In genomic region chr4:140622333-140622958, GRCh38 we compare ENCODE assay signal across 32 cellular contexts. TPM values are rescaled to one million over a fixed set of nuclear protein-coding genes. Genes with fewer than 3 reads are reported as not detected.
"Had no signal": no experiment of that assay in that cellular context is flagged by ENCODE, and none has a peak within 500 bp of the region (broad histone marks: within the 10 kb centered on the region; RNA-seq: fewer than 3 reads in every experiment).

No MANE protein-coding gene starts in this region.

- H3K4me1 ChIP-seq: SJCRH30 had no signal

- H3K27ac Mint-ChIP-seq: activated CD8-positive, alpha-beta T cell treated with anti-CD3 and anti-CD28 coated beads, Interleukin-2, amount 10 ng/mL, durations not matched to agents 7 days and 5 days; activated naive CD4-positive, alpha-beta T cell treated with anti-CD3 and anti-CD28 coated beads, Interleukin-2, amount 50 U/mL, for 72 hours; activated naive CD8-positive, alpha-beta T cell treated with anti-CD3 and anti-CD28 coated beads, Interleukin-2, amount 50 U/mL, for 24 hours; activated T-helper 1 cell treated with anti-CD3 and anti-CD28 coated beads, Interleukin-12 subunit alpha, Interleukin-12 subunit beta, Interleukin-2, Interleukin-4 antibody, amounts not matched to agents 30 ng/mL and 10 ng/mL and 1 ng/mL, durations not matched to agents 14 hours and 24 hours and 36 hours; brain; T-helper 1 cell treated with Interleukin-12 subunit alpha and Interleukin-12 subunit beta and Interleukin-4 antibody, amounts not matched to agents 30 μg/mL and 1 μg/mL, for 36 hours had no signal

- H3K27me3 ChIP-seq: MG63, SJCRH30 had no signal

- H3K9me3 Mint-ChIP-seq: activated naive CD4-positive, alpha-beta T cell treated with anti-CD3 and anti-CD28 coated beads, Interleukin-2, amount 50 U/mL, for 72 hours; activated naive CD8-positive, alpha-beta T cell treated with anti-CD3 and anti-CD28 coated beads, Interleukin-2, amount 50 U/mL, for 24 hours; activated T-helper 1 cell treated with anti-CD3 and anti-CD28 coated beads, Interleukin-12 subunit alpha, Interleukin-12 subunit beta, Interleukin-2, Interleukin-4 antibody, amounts not matched to agents 30 ng/mL and 10 ng/mL and 1 ng/mL, durations not matched to agents 14 hours and 24 hours and 36 hours; T-helper 1 cell treated with Interleukin-12 subunit alpha and Interleukin-12 subunit beta and Interleukin-4 antibody, amounts not matched to agents 30 μg/mL and 1 μg/mL, for 36 hours had no signal

- H3K27ac ChIP-seq: RWPE1, SJCRH30 had no signal

- H3K36me3 ChIP-seq: MG63 had no signal

- H3K4me1 Mint-ChIP-seq: activated naive CD8-positive, alpha-beta T cell treated with anti-CD3 and anti-CD28 coated beads, Interleukin-2, amount 50 U/mL, for 24 hours had no signal

- H3K36me3 Mint-ChIP-seq: activated naive CD4-positive, alpha-beta T cell treated with anti-CD3 and anti-CD28 coated beads, Interleukin-2, amount 50 U/mL, for 72 hours had no signal

- H3K4me3 ChIP-seq: MG63, SJCRH30 had no signal

- H3K4me3 Mint-ChIP-seq: activated CD8-positive, alpha-beta T cell treated with anti-CD3 and anti-CD28 coated beads, Interleukin-2, amount 10 ng/mL, durations not matched to agents 7 days and 5 days; activated naive CD8-positive, alpha-beta T cell treated with anti-CD3 and anti-CD28 coated beads, Interleukin-2, amount 50 U/mL, for 24 hours; activated T-helper 1 cell treated with anti-CD3 and anti-CD28 coated beads, Interleukin-12 subunit alpha, Interleukin-12 subunit beta, Interleukin-2, Interleukin-4 antibody, amounts not matched to agents 30 ng/mL and 10 ng/mL and 1 ng/mL, durations not matched to agents 14 hours and 24 hours and 36 hours; brain; T-helper 1 cell treated with Interleukin-12 subunit alpha and Interleukin-12 subunit beta and Interleukin-4 antibody, amounts not matched to agents 30 μg/mL and 1 μg/mL, for 36 hours had no signal

- H3K9ac ChIP-seq: SK-N-SH had no signal

- H3K4me2 ChIP-seq: SK-N-SH had no signal

- H3K9me3 ChIP-seq: MG63, SJCRH30, SK-N-SH had no signal

- H3K27me3 Mint-ChIP-seq: brain had no signal

- FAIRE-seq: astrocyte had no signal

- ATAC-seq: activated CD8-positive, alpha-beta T cell treated with anti-CD3 and anti-CD28 coated beads, Interleukin-2, amount 10 ng/mL, durations not matched to agents 7 days and 5 days; activated naive CD4-positive, alpha-beta T cell treated with anti-CD3 and anti-CD28 coated beads, Interleukin-2, amount 50 U/mL, for 72 hours; activated naive CD8-positive, alpha-beta T cell treated with anti-CD3 and anti-CD28 coated beads, Interleukin-2, amount 50 U/mL, for 24 hours; Panc1 had no signal

- DNase-seq: activated CD4-positive, alpha-beta T cell treated with anti-CD3 and anti-CD28 coated beads for 48 hours; activated CD4-positive, alpha-beta T cell treated with anti-CD3 and anti-CD28 coated beads, Interleukin-2, amount 50 U/mL, for 4 hours; activated CD4-positive, CD25-positive, alpha-beta regulatory T cell treated with anti-CD3 and anti-CD28 coated beads, Interleukin-2, amount 50 U/mL, for 72 hours; activated CD8-positive, alpha-beta memory T cell treated with anti-CD3 and anti-CD28 coated beads, Interleukin-2, amount 50 U/mL, for 48 hours; activated CD8-positive, alpha-beta T cell treated with anti-CD3 and anti-CD28 coated beads, Interleukin-2, amount 10 ng/mL, durations not matched to agents 7 days and 5 days; activated effector memory CD4-positive, alpha-beta T cell treated with Interleukin-2 at 50 U/mL for 16 hours; activated naive CD4-positive, alpha-beta T cell; activated naive CD8-positive, alpha-beta T cell treated with anti-CD3 and anti-CD28 coated beads, Interleukin-2, amount 50 U/mL, for 24 hours; activated T-cell treated with anti-CD3 and anti-CD28 coated beads, Interleukin-2, amount 50 U/mL, for 1 hour; amniotic stem cell; MG63; MV-4-11; NCI-H1092 treated with DMSO at 0.1 percent for 48 hours; NCI-H1436; NCI-H1694 treated with DMSO at 0.1 percent for 48 hours; NCI-H2029 treated with DMSO at 0.1 percent for 48 hours; NCI-H345; NCI-H510A; NCI-H526 treated with DMSO at 0.1 percent for 48 hours; NCI-H82; OCI-M1; Right ventricle myocardium superior; SJCRH30; SK-N-SH; SW 1271 had no signal

RNA-seq across cellular contexts. Expression of gene UCP1, which starts 53.7 kb away (rescaled TPM):
- total RNA-seq: activated CD8-positive, alpha-beta T cell treated with anti-CD3 and anti-CD28 coated beads, Interleukin-2, amount 10 ng/mL, durations not matched to agents 7 days and 5 days; activated naive CD4-positive, alpha-beta T cell treated with anti-CD3 and anti-CD28 coated beads, Interleukin-2, amount 50 U/mL, for 72 hours; activated T-helper 1 cell treated with anti-CD3 and anti-CD28 coated beads, Interleukin-12 subunit alpha, Interleukin-12 subunit beta, Interleukin-2, Interleukin-4 antibody, amounts not matched to agents 30 ng/mL and 10 ng/mL and 1 ng/mL, durations not matched to agents 14 hours and 24 hours and 36 hours; Right ventricle myocardium superior; SJCRH30 had no signal
- polyA plus RNA-seq: SK-N-SH had no signal
